ENCODE assay signal across 20 cellular contexts in the genomic region with DNA sequence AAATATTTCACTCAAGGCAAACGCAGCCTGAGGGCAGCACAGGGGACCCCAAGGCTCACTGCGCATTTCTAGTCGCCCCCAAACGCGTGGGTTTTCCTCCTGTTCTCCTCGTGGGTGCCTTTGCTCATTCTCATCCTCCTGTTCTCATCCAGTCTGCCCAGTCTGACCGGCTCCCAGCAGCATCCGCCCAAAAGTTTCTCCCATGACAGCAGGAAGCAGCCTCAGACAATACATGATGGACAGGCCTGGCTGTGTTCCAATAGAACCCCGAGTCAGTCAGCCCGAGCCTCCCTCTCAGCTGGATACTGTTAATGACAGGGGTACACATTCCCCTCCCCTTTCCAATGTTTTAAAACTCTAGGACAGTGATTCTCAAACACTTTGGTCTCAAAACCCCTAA. TPM values are rescaled to one million over a fixed set of nuclear protein-coding genes. Genes with fewer than 3 reads are reported as not detected.
DNase-seq lines count a peak whose midpoint lies in the region; ATAC-seq and TF ChIP-seq lines count a peak whose summit lies in the region.
"Had no signal": no experiment of that assay in that cellular context is flagged by ENCODE, and none has a peak within 500 bp of the region (broad histone marks: within the 10 kb centered on the region; RNA-seq: fewer than 3 reads in every experiment).

No MANE protein-coding gene starts in this region.

- H3K79me2 ChIP-seq in mesendoderm (ENCODE audit: control insufficient read depth, insufficient read depth, low read length), result no peaks in the 10 kb centered on the region
- H3K79me2 ChIP-seq: hepatocyte had no signal

- H4K8ac ChIP-seq in mesendoderm (ENCODE audit: low read depth, low read length), result no peak overlapping the region

- no peak overlapping the region; a peak in 1 of 20 replicates for H3K4me3 ChIP-seq in BLaER1 treated with 17β-estradiol and CSF1 and Interleukin-3, amounts not matched to agents 10 nM and 100 nM
- H3K4me3 ChIP-seq in mesendoderm (ENCODE audit: low read length) (no peak overlapping the region), esophagus squamous epithelium (no peak overlapping the region)
- H3K4me3 ChIP-seq: cardiac muscle cell, hepatocyte, right lobe of liver had no signal

- H3K23ac ChIP-seq in mesendoderm (ENCODE audit: low read length), result no peak overlapping the region

- H2BK5ac ChIP-seq in mesendoderm (ENCODE audit: low read length), result peak overlapping the region; percentile 61

- peak overlapping the region; percentile 61 for H3K27ac Mint-ChIP-seq in activated T-helper 1 cell treated with anti-CD3 and anti-CD28 coated beads, Interleukin-12 subunit alpha, Interleukin-12 subunit beta, Interleukin-2, Interleukin-4 antibody, amounts not matched to agents 30 ng/mL and 10 ng/mL and 1 ng/mL, durations not matched to agents 14 hours and 24 hours and 36 hours
- peak overlapping the region in 1 of 2 donors; percentile 19 for H3K27ac Mint-ChIP-seq in stimulated activated naive CD8-positive, alpha-beta T cell treated with anti-CD3 and anti-CD28 coated beads, Interleukin-15, amount 100 ng/mL, for 72 hours
- H3K27ac Mint-ChIP-seq: activated T-helper 17 cell treated with anti-CD3 and anti-CD28 coated beads, Interleukin-2, amount 50 U/mL, for 72 hours had no signal

- peaks cover 40 to 78% (median 73%) of the 10 kb centered on the region in 10 experiments for H3K4me1 ChIP-seq in BLaER1 treated with 17β-estradiol and CSF1 and Interleukin-3, amounts not matched to agents 10 nM and 100 nM
- H3K4me1 ChIP-seq in mesendoderm (ENCODE audit: control insufficient read depth, low read depth, low read length) (peaks cover 11% of the 10 kb centered on the region), esophagus squamous epithelium (peaks cover 0 to 9% (median 6%) of the 10 kb centered on the region in 3 donors)

- peak overlapping the region; percentile 74 for H3K4ac ChIP-seq in mesendoderm (ENCODE audit: low read depth, low read length)

- peak overlapping the region; percentile 55 for H2AK5ac ChIP-seq in mesendoderm (ENCODE audit: low read length)

- peak overlapping the region in 9 of 11 experiments; percentile 13 to 74 (median 43); a peak in 16 of 22 replicates for H3K27ac ChIP-seq in BLaER1 treated with 17β-estradiol and CSF1 and Interleukin-3, amounts not matched to agents 10 nM and 100 nM
- H3K27ac ChIP-seq in mesendoderm (ENCODE audit: low read depth, low read length), result peak overlapping the region; percentile 3
- H3K27ac ChIP-seq in esophagus squamous epithelium, result no peak overlapping the region
- H3K27ac ChIP-seq: cardiac muscle cell, hepatocyte, right lobe of liver had no signal

- peaks cover 22 to 74% (median 33%) of the 10 kb centered on the region in 11 experiments for H3K36me3 ChIP-seq in BLaER1 treated with 17β-estradiol and CSF1 and Interleukin-3, amounts not matched to agents 10 nM and 100 nM
- H3K36me3 ChIP-seq in mesendoderm (ENCODE audit: control insufficient read depth, insufficient read depth, low read length) (no peaks in the 10 kb centered on the region), esophagus squamous epithelium (peaks cover 18 to 76% (median 23%) of the 10 kb centered on the region in 3 donors)
- H3K36me3 ChIP-seq: cardiac muscle cell had no signal

- H4K20me1 ChIP-seq in BLaER1 treated with 17β-estradiol and CSF1 and Interleukin-3, amounts not matched to agents 10 nM and 100 nM, result peaks cover 0 to 16% (median 0%) of the 10 kb centered on the region in 11 experiments; a peak in 4 of 22 replicates

- WGBS in mesendoderm (ENCODE audit: extremely low coverage, insufficient coverage, low lambda C conversion rate), result no CpG with 5 or more reads among the region's 10 CpGs
- 48 to 61% methylated on average over 9 to 10 of the region's 10 CpGs for WGBS in esophagus squamous epithelium, 2 donors

- no peaks in the 10 kb centered on the region for H3K27me3 ChIP-seq in BLaER1 treated with 17β-estradiol and CSF1 and Interleukin-3, amounts not matched to agents 10 nM and 100 nM
- H3K27me3 ChIP-seq in mesendoderm (ENCODE audit: insufficient read depth, low read length, poor library complexity), result no peaks in the 10 kb centered on the region
- no peaks in the 10 kb centered on the region for H3K27me3 ChIP-seq in esophagus squamous epithelium
- H3K27me3 ChIP-seq: cardiac muscle cell, hepatocyte, right lobe of liver had no signal

- no peaks in the 10 kb centered on the region for H3K79me1 ChIP-seq in mesendoderm (ENCODE audit: low read length)

- peak overlapping the region; percentile 11 for H3K56ac ChIP-seq in mesendoderm (ENCODE audit: low read length)

- no peak for ATAC-seq in stimulated activated naive CD8-positive, alpha-beta T cell treated with anti-CD3 and anti-CD28 coated beads, Interleukin-15, amount 100 ng/mL, for 72 hours
- no peak for ATAC-seq in GM21367 (IDR thresholded peaks at IDR 0.05; ENCODE audit: unreplicated experiment)
- ATAC-seq: activated CD4-positive, CD25-positive, alpha-beta regulatory T cell treated with anti-CD3 and anti-CD28 coated beads, Interleukin-2, amount 50 U/mL, for 24 hours; activated T-helper 17 cell treated with anti-CD3 and anti-CD28 coated beads, Interleukin-2, amount 50 U/mL, for 72 hours; right lobe of liver had no signal

- TF ChIP-seq CTCF in esophagus squamous epithelium (IDR thresholded peaks at IDR 0.05), result no peak

- H3K4me2 ChIP-seq in BLaER1 treated with 17β-estradiol and CSF1 and Interleukin-3, amounts not matched to agents 10 nM and 100 nM, result peak overlapping the region; percentile 48 to 97 (median 79)
- H3K4me2 ChIP-seq in mesendoderm (ENCODE audit: low read length), result no peak overlapping the region
- H3K4me2 ChIP-seq: hepatocyte had no signal

- DNase-seq in NCI-H1105 treated with DMSO at 0.1 percent for 48 hours (lab: John Stamatoyannopoulos, UW) (peak; percentile 1), mesendoderm (peak; percentile 45), EL (no peak), esophagus squamous epithelium (lab: John Stamatoyannopoulos, UW) (no peak)
- no peak for DNase-seq in activated T-helper 1 cell treated with anti-CD3 and anti-CD28 coated beads, Interleukin-12 subunit alpha, Interleukin-12 subunit beta, Interleukin-2, Interleukin-4 antibody, amounts not matched to agents 30 ng/mL and 10 ng/mL and 1 ng/mL, durations not matched to agents 14 hours and 24 hours and 36 hours (ENCODE audit: low spot score)
- no peak for DNase-seq in stimulated activated naive CD8-positive, alpha-beta T cell treated with anti-CD3 and anti-CD28 coated beads, Interleukin-15, amount 100 ng/mL, for 72 hours
- DNase-seq: effector CD8-positive, alpha-beta T cell; KBM-7; kidney glomerular epithelial cell; NCI-H1048; NCI-H226; occipital lobe had no signal

- H4K5ac ChIP-seq in mesendoderm (ENCODE audit: low read length), result no peak overlapping the region

- H3K4me3 Mint-ChIP-seq in activated T-helper 1 cell treated with anti-CD3 and anti-CD28 coated beads, Interleukin-12 subunit alpha, Interleukin-12 subunit beta, Interleukin-2, Interleukin-4 antibody, amounts not matched to agents 30 ng/mL and 10 ng/mL and 1 ng/mL, durations not matched to agents 14 hours and 24 hours and 36 hours, result no peak overlapping the region
- H3K4me3 Mint-ChIP-seq in stimulated activated naive CD8-positive, alpha-beta T cell treated with anti-CD3 and anti-CD28 coated beads, Interleukin-15, amount 100 ng/mL, for 72 hours, result no peak overlapping the region
- H3K4me3 Mint-ChIP-seq: activated T-helper 17 cell treated with anti-CD3 and anti-CD28 coated beads, Interleukin-2, amount 50 U/mL, for 72 hours had no signal

- H3K4me1 Mint-ChIP-seq in activated T-helper 1 cell treated with anti-CD3 and anti-CD28 coated beads, Interleukin-12 subunit alpha, Interleukin-12 subunit beta, Interleukin-2, Interleukin-4 antibody, amounts not matched to agents 30 ng/mL and 10 ng/mL and 1 ng/mL, durations not matched to agents 14 hours and 24 hours and 36 hours (ENCODE audit: low read depth), result no peaks in the 10 kb centered on the region
- no peaks in the 10 kb centered on the region for H3K4me1 Mint-ChIP-seq in stimulated activated naive CD8-positive, alpha-beta T cell treated with anti-CD3 and anti-CD28 coated beads, Interleukin-15, amount 100 ng/mL, for 72 hours
- H3K4me1 Mint-ChIP-seq: activated T-helper 17 cell treated with anti-CD3 and anti-CD28 coated beads, Interleukin-2, amount 50 U/mL, for 72 hours had no signal

- H3K27me3 Mint-ChIP-seq in activated T-helper 1 cell treated with anti-CD3 and anti-CD28 coated beads, Interleukin-12 subunit alpha, Interleukin-12 subunit beta, Interleukin-2, Interleukin-4 antibody, amounts not matched to agents 30 ng/mL and 10 ng/mL and 1 ng/mL, durations not matched to agents 14 hours and 24 hours and 36 hours (ENCODE audit: insufficient read depth), result no peaks in the 10 kb centered on the region
- H3K27me3 Mint-ChIP-seq in stimulated activated naive CD8-positive, alpha-beta T cell treated with anti-CD3 and anti-CD28 coated beads, Interleukin-15, amount 100 ng/mL, for 72 hours, result no peaks in the 10 kb centered on the region
- H3K27me3 Mint-ChIP-seq: activated T-helper 17 cell treated with anti-CD3 and anti-CD28 coated beads, Interleukin-2, amount 50 U/mL, for 72 hours had no signal

- H3K18ac ChIP-seq in mesendoderm (ENCODE audit: low read length), result peak overlapping the region; percentile 95

- intact Hi-C loops in activated T-helper 1 cell treated with anti-CD3 and anti-CD28 coated beads, Interleukin-12 subunit alpha, Interleukin-12 subunit beta, Interleukin-2, Interleukin-4 antibody, amounts not matched to agents 30 ng/mL and 10 ng/mL and 1 ng/mL, durations not matched to agents 14 hours and 24 hours and 36 hours (cut with micrococcal nuclease), result no loop called here
- intact Hi-C loops in esophagus squamous epithelium (cut with DNase I), result no loop called here

- H3K36me3 Mint-ChIP-seq in activated T-helper 1 cell treated with anti-CD3 and anti-CD28 coated beads, Interleukin-12 subunit alpha, Interleukin-12 subunit beta, Interleukin-2, Interleukin-4 antibody, amounts not matched to agents 30 ng/mL and 10 ng/mL and 1 ng/mL, durations not matched to agents 14 hours and 24 hours and 36 hours (ENCODE audit: low read depth), result peaks cover 22% of the 10 kb centered on the region

- peaks cover 15 to 27% (median 20%) of the 10 kb centered on the region in 11 experiments for H3K9me3 ChIP-seq in BLaER1 treated with 17β-estradiol and CSF1 and Interleukin-3, amounts not matched to agents 10 nM and 100 nM (replicated peaks in 1 of 11)
- peaks cover 0 to 9% (median 0%) of the 10 kb centered on the region in 3 donors for H3K9me3 ChIP-seq in esophagus squamous epithelium
- H3K9me3 ChIP-seq: right lobe of liver had no signal

- no peak for TF ChIP-seq POLR2A in esophagus squamous epithelium (IDR thresholded peaks at IDR 0.05)

- H2BK120ac ChIP-seq in mesendoderm (ENCODE audit: low read depth, low read length), result peak overlapping the region; percentile 99

- H3K9ac ChIP-seq in BLaER1 treated with 17β-estradiol and CSF1 and Interleukin-3, amounts not matched to agents 10 nM and 100 nM, result peak overlapping the region in 8 of 11 experiments; percentile 6 to 58 (median 21); a peak in 10 of 22 replicates
- no peak overlapping the region for H3K9ac ChIP-seq in mesendoderm (ENCODE audit: low read length)

- peaks cover 12% of the 10 kb centered on the region for H3K9me3 Mint-ChIP-seq in activated T-helper 1 cell treated with anti-CD3 and anti-CD28 coated beads, Interleukin-12 subunit alpha, Interleukin-12 subunit beta, Interleukin-2, Interleukin-4 antibody, amounts not matched to agents 30 ng/mL and 10 ng/mL and 1 ng/mL, durations not matched to agents 14 hours and 24 hours and 36 hours
- peaks cover 16 to 44% of the 10 kb centered on the region in 2 donors for H3K9me3 Mint-ChIP-seq in stimulated activated naive CD8-positive, alpha-beta T cell treated with anti-CD3 and anti-CD28 coated beads, Interleukin-15, amount 100 ng/mL, for 72 hours

- H2BK15ac ChIP-seq in mesendoderm (replicated peaks; ENCODE audit: low read depth), result no peak overlapping the region

RNA-seq across cellular contexts. Expression of a gene that starts 22.5 kb away (rescaled TPM):
- 0.23 TPM in 1 of 2 replicates, not detected in the other for total RNA-seq in activated T-helper 1 cell treated with anti-CD3 and anti-CD28 coated beads, Interleukin-12 subunit alpha, Interleukin-12 subunit beta, Interleukin-2, Interleukin-4 antibody, amounts not matched to agents 30 ng/mL and 10 ng/mL and 1 ng/mL, durations not matched to agents 14 hours and 24 hours and 36 hours
- polyA plus RNA-seq in mesendoderm (2013, experiment 1 of 2), result not detected
- polyA plus RNA-seq in mesendoderm (2013, experiment 2 of 2), result not detected
- under 1 TPM in 1 of 4 donors, not detected in 3; 0.38 TPM for total RNA-seq in esophagus squamous epithelium
- total RNA-seq: cardiac muscle cell, hepatocyte, occipital lobe had no signal
- polyA plus RNA-seq: cardiac muscle cell, hepatocyte had no signal

RNA-seq across cellular contexts. Expression of a gene that starts 33.3 kb away (rescaled TPM):
- 0.17 TPM in 1 of 2 replicates, not detected in the other for total RNA-seq in activated T-helper 1 cell treated with anti-CD3 and anti-CD28 coated beads, Interleukin-12 subunit alpha, Interleukin-12 subunit beta, Interleukin-2, Interleukin-4 antibody, amounts not matched to agents 30 ng/mL and 10 ng/mL and 1 ng/mL, durations not matched to agents 14 hours and 24 hours and 36 hours
- polyA plus RNA-seq in mesendoderm (2013, experiment 1 of 2), result not detected
- not detected for polyA plus RNA-seq in mesendoderm (2013, experiment 2 of 2)
- under 1 TPM in 1 of 4 donors, not detected in 3; 0.22 TPM for total RNA-seq in esophagus squamous epithelium
- total RNA-seq: cardiac muscle cell, hepatocyte had no signal
- polyA plus RNA-seq: cardiac muscle cell, hepatocyte had no signal

RNA-seq across cellular contexts. Expression of a gene that starts 43.7 kb away (rescaled TPM):
- not detected in 2 replicates for total RNA-seq in activated T-helper 1 cell treated with anti-CD3 and anti-CD28 coated beads, Interleukin-12 subunit alpha, Interleukin-12 subunit beta, Interleukin-2, Interleukin-4 antibody, amounts not matched to agents 30 ng/mL and 10 ng/mL and 1 ng/mL, durations not matched to agents 14 hours and 24 hours and 36 hours
- polyA plus RNA-seq in mesendoderm (2013, experiment 1 of 2), result not detected
- 0.03 TPM for polyA plus RNA-seq in mesendoderm (2013, experiment 2 of 2)
- total RNA-seq in esophagus squamous epithelium, result not detected
- total RNA-seq: occipital lobe, SK-MEL-5 had no signal
- polyA plus RNA-seq: cardiac muscle cell had no signal

RNA-seq across cellular contexts. Expression of a gene that starts 51.5 kb away (rescaled TPM):
- 91.6 and 96.3 TPM in 2 replicates for total RNA-seq in activated T-helper 1 cell treated with anti-CD3 and anti-CD28 coated beads, Interleukin-12 subunit alpha, Interleukin-12 subunit beta, Interleukin-2, Interleukin-4 antibody, amounts not matched to agents 30 ng/mL and 10 ng/mL and 1 ng/mL, durations not matched to agents 14 hours and 24 hours and 36 hours
- polyA plus RNA-seq in mesendoderm (2013, experiment 1 of 2), result 20.2 TPM
- 21.5 TPM for polyA plus RNA-seq in mesendoderm (2013, experiment 2 of 2)
- total RNA-seq in esophagus squamous epithelium, result 10 to 100 TPM; 62.0 to 81.3 (median 71.7) TPM

RNA-seq across cellular contexts. Expression of a gene that starts 56.3 kb away (rescaled TPM):
- total RNA-seq in activated T-helper 1 cell treated with anti-CD3 and anti-CD28 coated beads, Interleukin-12 subunit alpha, Interleukin-12 subunit beta, Interleukin-2, Interleukin-4 antibody, amounts not matched to agents 30 ng/mL and 10 ng/mL and 1 ng/mL, durations not matched to agents 14 hours and 24 hours and 36 hours, result 100 and 106 TPM in 2 replicates
- 207 TPM for polyA plus RNA-seq in mesendoderm (2013, experiment 1 of 2)
- 217 TPM for polyA plus RNA-seq in mesendoderm (2013, experiment 2 of 2)
- 10 to 100 TPM; 22.5 to 86.1 (median 36.5) TPM for total RNA-seq in esophagus squamous epithelium

Comparison
In these comparisons a context has a peak if more than half of its experiments do, and no peak if none do; other contexts are left out.
1. H3K27ac ChIP-seq: peak in BLaER1 treated with 17β-estradiol and CSF1 and Interleukin-3, amounts not matched to agents 10 nM and 100 nM (9 of 11) and mesendoderm (single experiment); none in esophagus squamous epithelium (0 of 4).
2. DNase-seq: peak in NCI-H1105 treated with DMSO at 0.1 percent for 48 hours (single experiment) and mesendoderm (single experiment); none in activated T-helper 1 cell treated with anti-CD3 and anti-CD28 coated beads, Interleukin-12 subunit alpha, Interleukin-12 subunit beta, Interleukin-2, Interleukin-4 antibody, amounts not matched to agents 30 ng/mL and 10 ng/mL and 1 ng/mL, durations not matched to agents 14 hours and 24 hours and 36 hours (single experiment), EL (single experiment), stimulated activated naive CD8-positive, alpha-beta T cell treated with anti-CD3 and anti-CD28 coated beads, Interleukin-15, amount 100 ng/mL, for 72 hours (0 of 2) and esophagus squamous epithelium (single experiment).